ENCODE assay signal across 8 cellular contexts in genomic region chr16:74695450-74696422, GRCh38. TPM values are rescaled to one million over a fixed set of nuclear protein-coding genes. Genes with fewer than 3 reads are reported as not detected.
A peak's percentile ranks its signal among the peaks of the same experiment; 100 is the strongest.
DNase-seq lines count a peak whose midpoint lies in the region; ATAC-seq and TF ChIP-seq lines count a peak whose summit lies in the region.

No MANE protein-coding gene starts in this region.

- TF ChIP-seq POLR2A in Peyer's patch (IDR thresholded peaks at IDR 0.05), result peak; percentile 27 to 44

- no peak for TF ChIP-seq EP300 in Ishikawa (IDR thresholded peaks at IDR 0.05; ENCODE audit: borderline replicate concordance)

- intact Hi-C loops in natural killer cell (cut with micrococcal nuclease), result no loop called here

- H3K27me3 ChIP-seq in Peyer's patch, result no peaks in the 10 kb centered on the region
- H3K27me3 ChIP-seq in subcutaneous abdominal adipose tissue (ENCODE audit: control insufficient read depth in 5 of 5, insufficient read depth in 4 of 5, low read length in 5 of 5), result no peaks in the 10 kb centered on the region

- H3K4me1 Mint-ChIP-seq in natural killer cell, result peaks cover 48 to 62% of the 10 kb centered on the region in 2 donors

- TF ChIP-seq CTCF in Peyer's patch (IDR thresholded peaks at IDR 0.05), result no peak
- no peak for TF ChIP-seq CTCF in fibroblast of the aortic adventitia (IDR thresholded peaks at IDR 0.05; ENCODE audit: insufficient read depth, low read length)
- no peak for TF ChIP-seq CTCF in natural killer cell (IDR thresholded peaks at IDR 0.05)

- peak overlapping the region in 3 of 5 donors; percentile 33 to 76 (median 74) for H3K9ac ChIP-seq in subcutaneous abdominal adipose tissue (ENCODE audit: low read length in 5 of 5)

- DNase-seq in Daoy (ENCODE audit: low read depth) (peak; percentile 88), Peyer's patch (peak; percentile 82 to 92 (median 85)), activated T-helper 1 cell treated with Interleukin-2 at 50 U/mL for 16 hours (ENCODE audit: low read depth) (peak; percentile 25), fibroblast of the aortic adventitia (ENCODE audit: low read depth) (peak; percentile 95), natural killer cell (peak; percentile 52)

- H3K36me3 ChIP-seq in Peyer's patch (peaks cover 0 to 39% (median 0%) of the 10 kb centered on the region in 3 donors), subcutaneous abdominal adipose tissue (ENCODE audit: control insufficient read depth in 5 of 5, insufficient read depth in 5 of 5, low read length in 5 of 5) (peaks cover 0 to 34% (median 28%) of the 10 kb centered on the region in 5 donors)

- no peak for TF ChIP-seq RAD21 in Ishikawa (IDR thresholded peaks at IDR 0.05; ENCODE audit: low read depth)

- no peaks in the 10 kb centered on the region for H3K9me3 ChIP-seq in Peyer's patch
- no peaks in the 10 kb centered on the region for H3K9me3 ChIP-seq in subcutaneous abdominal adipose tissue (ENCODE audit: control insufficient read depth in 5 of 5, low read length in 5 of 5)

- H3K27me3 Mint-ChIP-seq in natural killer cell (ENCODE audit: low read depth in 2 of 2), result no peaks in the 10 kb centered on the region

- peak overlapping the region; percentile 88 to 91 for H3K27ac Mint-ChIP-seq in natural killer cell

- H3K9me3 Mint-ChIP-seq in natural killer cell, result no peaks in the 10 kb centered on the region

- H3K27ac ChIP-seq in Peyer's patch, result peak overlapping the region; percentile 17 to 32 (median 20)
- peak overlapping the region; percentile 42 for H3K27ac ChIP-seq in subcutaneous abdominal adipose tissue (ENCODE audit: low read depth, low read length)

- H3K4me1 ChIP-seq in Peyer's patch (peaks cover 0 to 26% (median 5%) of the 10 kb centered on the region in 4 donors), subcutaneous abdominal adipose tissue (ENCODE audit: control insufficient read depth in 5 of 5, insufficient read depth in 5 of 5, low read length in 5 of 5) (peaks cover 0 to 29% (median 21%) of the 10 kb centered on the region in 5 donors)

- peaks cover 13% of the 10 kb centered on the region for H3K36me3 Mint-ChIP-seq in natural killer cell

- H3K4me3 Mint-ChIP-seq in natural killer cell, result peak overlapping the region; percentile 94

- peak; percentile 87 for ATAC-seq in GM21737 (IDR thresholded peaks at IDR 0.05; ENCODE audit: unreplicated experiment)
- peak; percentile 56 to 84 (median 79) for ATAC-seq in natural killer cell

- peak overlapping the region; percentile 15 to 43 (median 28) for H3K4me3 ChIP-seq in Peyer's patch
- peak overlapping the region; percentile 60 for H3K4me3 ChIP-seq in fibroblast of the aortic adventitia (ENCODE audit: low read depth, low read length)
- peak overlapping the region; percentile 62 to 78 (median 68) for H3K4me3 ChIP-seq in subcutaneous abdominal adipose tissue (ENCODE audit: low read depth in 1 of 5, low read length in 5 of 5)

TF ChIP-seq in Ishikawa, 13 proteins besides CTCF, POLR2A, EP300 and RAD21:
- TF ChIP-seq, protein P1, sequence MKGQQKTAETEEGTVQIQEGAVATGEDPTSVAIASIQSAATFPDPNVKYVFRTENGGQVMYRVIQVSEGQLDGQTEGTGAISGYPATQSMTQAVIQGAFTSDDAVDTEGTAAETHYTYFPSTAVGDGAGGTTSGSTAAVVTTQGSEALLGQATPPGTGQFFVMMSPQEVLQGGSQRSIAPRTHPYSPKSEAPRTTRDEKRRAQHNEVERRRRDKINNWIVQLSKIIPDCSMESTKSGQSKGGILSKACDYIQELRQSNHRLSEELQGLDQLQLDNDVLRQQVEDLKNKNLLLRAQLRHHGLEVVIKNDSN (IDR thresholded peaks at IDR 0.05), result peak; percentile 99
- TF ChIP-seq, protein P2, sequence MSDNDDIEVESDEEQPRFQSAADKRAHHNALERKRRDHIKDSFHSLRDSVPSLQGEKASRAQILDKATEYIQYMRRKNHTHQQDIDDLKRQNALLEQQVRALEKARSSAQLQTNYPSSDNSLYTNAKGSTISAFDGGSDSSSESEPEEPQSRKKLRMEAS (IDR thresholded peaks at IDR 0.05), result peak; percentile 69
- no peak for TF ChIP-seq ZBTB7A (IDR thresholded peaks at IDR 0.05; ENCODE audit: low read depth)
- TF ChIP-seq NFIC (IDR thresholded peaks at IDR 0.05), result no peak
- no peak for TF ChIP-seq TEAD4 (IDR thresholded peaks at IDR 0.05)
- 0 out of 2 replicates have a peak, but pooled peaks have one; percentile 36 for TF ChIP-seq CEBPB (IDR thresholded peaks at IDR 0.05)
- TF ChIP-seq FOXM1 (IDR thresholded peaks at IDR 0.05; ENCODE audit: borderline replicate concordance, low read depth), result no peak
- TF ChIP-seq TCF12 (IDR thresholded peaks at IDR 0.05; ENCODE audit: low read depth), result no peak

RNA-seq across cellular contexts. Expression of gene MLKL, which starts 4.9 kb away (rescaled TPM):
- 18.9 and 21.7 TPM in 2 replicates for total RNA-seq in Daoy (2014; rRNA removed; shearing (Covaris generic))
- total RNA-seq in Peyer's patch (10 to 100 TPM; 13.7 to 78.4 (median 22.5) TPM), fibroblast of the aortic adventitia (ENCODE audit: low replicate concordance) (6.3 and 10.8 TPM in 2 replicates), natural killer cell (10 to 100 TPM; 39.8 to 57.5 (median 52.1) TPM)

RNA-seq across cellular contexts. Expression of gene RFWD3, which starts 29.1 kb away (rescaled TPM):
- 35.3 and 38.0 TPM in 2 replicates for total RNA-seq in Daoy (2014; rRNA removed; shearing (Covaris generic))
- total RNA-seq in Peyer's patch, result 10 to 100 TPM; 13.7 to 33.8 (median 23.8) TPM
- 10.7 and 41.2 TPM in 2 replicates for total RNA-seq in fibroblast of the aortic adventitia (ENCODE audit: low replicate concordance)
- total RNA-seq in natural killer cell, result 10 to 100 TPM; 41.1 to 53.4 (median 47.5) TPM

Comparison
In these comparisons a context has a peak if more than half of its experiments do, and no peak if none do; other contexts are left out.
1. Peak in every context shown above with its lines: DNase-seq, ATAC-seq, H3K4me3 ChIP-seq and H3K27ac ChIP-seq.
2. DNase-seq: peak in every context shown above with its lines; median percentile 95 in fibroblast of the aortic adventitia; 88 in Daoy; 85 in Peyer's patch; 52 in natural killer cell; 25 in activated T-helper 1 cell treated with Interleukin-2 at 50 U/mL for 16 hours.